ENCODE assay signal across 10 cellular contexts in genomic region chrX:45765726-45766125, GRCh38.
DNase-seq lines count a peak whose midpoint lies in the region; ATAC-seq, FAIRE-seq and TF ChIP-seq lines count a peak whose summit lies in the region.
"Had no signal": no experiment of that assay in that cellular context is flagged by ENCODE, and none has a peak within 500 bp of the region (broad histone marks: within the 10 kb centered on the region; RNA-seq: fewer than 3 reads in every experiment).

No MANE protein-coding gene starts in this region.

- H3K4me1 ChIP-seq in adipocyte (ENCODE audit: control insufficient read depth, insufficient read depth, low read length) (peaks cover 30% of the 10 kb centered on the region), mesodermal cell (ENCODE audit: control insufficient read depth, insufficient read depth, low read length, poor library complexity, severe bottlenecking) (peaks cover 8% of the 10 kb centered on the region)

- no CpG with 5 or more reads among the region's 4 CpGs for WGBS in mesodermal cell (ENCODE audit: insufficient coverage in 2 of 2), 2 experiments

- H3K4me3 Mint-ChIP-seq in CD14-positive monocyte = peak overlapping the region in 1 of 2 donors; percentile 56

- DNase-seq in CD14-positive monocyte (ENCODE audit: low spot score) = no peak
- peak; percentile 62 for DNase-seq in LHCN-M2 (ENCODE audit: low read depth)
- DNase-seq in adipocyte (ENCODE audit: low read depth) = no peak
- DNase-seq in RCC 7860 (ENCODE audit: low spot score) = no peak
- no peak for DNase-seq in stimulated activated CD4-positive, alpha-beta T cell treated with anti-CD3 and anti-CD28 coated beads, Interleukin-2, amount 100 ng/mL, for 24 hours

- peak overlapping the region in 4 of 7 donors; percentile 25 to 69 (median 48) for H3K27ac Mint-ChIP-seq in CD14-positive monocyte
- H3K27ac Mint-ChIP-seq: progenitor cell of endocrine pancreas had no signal

- ATAC-seq in GM18858 (IDR thresholded peaks at IDR 0.05; ENCODE audit: unreplicated experiment) = no peak
- ATAC-seq in GM19463 (IDR thresholded peaks at IDR 0.05; ENCODE audit: unreplicated experiment) = no peak

- peaks cover 4 to 5% of the 10 kb centered on the region in 2 donors for H3K36me3 Mint-ChIP-seq in CD14-positive monocyte

- intact Hi-C loops in CD14-positive monocyte (cut with micrococcal nuclease) = no loop called here

- no peaks in the 10 kb centered on the region for H3K27me3 ChIP-seq in adipocyte (replicated peaks; ENCODE audit: control insufficient read depth, insufficient read depth, low read length)

- peak overlapping the region; percentile 89 for H3K9ac ChIP-seq in adipocyte (ENCODE audit: low read length)

- no peak for FAIRE-seq in RCC 7860 (lab: Jason Lieb, UNC)
- FAIRE-seq: H1 had no signal

- H3K27ac ChIP-seq in mesodermal cell (ENCODE audit: low read depth, low read length, severe bottlenecking) = no peak overlapping the region

- H3K27me3 Mint-ChIP-seq in CD14-positive monocyte (ENCODE audit: low read depth in 3 of 3) = peaks cover 0 to 37% (median 0%) of the 10 kb centered on the region in 3 donors
- H3K27me3 Mint-ChIP-seq: progenitor cell of endocrine pancreas had no signal

- H3K36me3 ChIP-seq in adipocyte (ENCODE audit: control insufficient read depth, insufficient read depth, low read length, severe bottlenecking) (peaks cover 9% of the 10 kb centered on the region), mesodermal cell (ENCODE audit: control insufficient read depth, insufficient read depth, low read length) (peaks cover 33% of the 10 kb centered on the region)

- H3K4me1 Mint-ChIP-seq in CD14-positive monocyte = peaks cover 47% of the 10 kb centered on the region

- H3K9me3 ChIP-seq in adipocyte (ENCODE audit: control insufficient read depth, low read length) = no peaks in the 10 kb centered on the region
- H3K9me3 ChIP-seq in mesodermal cell (ENCODE audit: control insufficient read depth, low read length) = no peaks in the 10 kb centered on the region

- TF ChIP-seq CTCF in CD14-positive monocyte (IDR thresholded peaks at IDR 0.05) = no peak

- H3K4me3 ChIP-seq in adipocyte (ENCODE audit: low read length) (peak overlapping the region; percentile 87), mesodermal cell (ENCODE audit: extremely low read depth, insufficient read depth, low read length, poor library complexity, severe bottlenecking) (peak overlapping the region; percentile 2)

- no peaks in the 10 kb centered on the region for H3K9me3 Mint-ChIP-seq in CD14-positive monocyte
